8 cellular contexts compared by ENCODE assay signal in genomic region chr22:46070215-46070721, GRCh38.
DNase-seq lines count a peak whose midpoint lies in the region; ATAC-seq, FAIRE-seq and TF ChIP-seq lines count a peak whose summit lies in the region.

No MANE protein-coding gene starts in this region.

- H3K4me1 Mint-ChIP-seq in T-helper 17 cell = peaks cover 28% of the 10 kb centered on the region
- H3K4me1 Mint-ChIP-seq in natural killer cell treated with Interleukin-12 subunit alpha and Interleukin-12 subunit beta and Interleukin-15 and Interleukin-18, amount 100 ng/mL, for 72 hours (ENCODE audit: low read depth in 2 of 2) = peaks cover 21 to 39% of the 10 kb centered on the region in 2 donors

- DNase-seq in AG04449 (ENCODE audit: low read depth, low spot score) = no peak
- DNase-seq in T-helper 17 cell = no peak
- DNase-seq in epithelial cell of proximal tubule (ENCODE audit: low read depth) = no peak
- peak; percentile 68 for DNase-seq in natural killer cell treated with Interleukin-12 subunit alpha and Interleukin-12 subunit beta and Interleukin-15 and Interleukin-18, amount 100 ng/mL, for 72 hours (ENCODE audit: low spot score)
- DNase-seq in NCI-H226 = no peak
- DNase-seq in D721Med (ENCODE audit: insufficient read length, low spot score) = no peak
- no peak for DNase-seq in central memory CD4-positive, alpha-beta T cell

- TF ChIP-seq CTCF in AG04449 (IDR thresholded peaks at IDR 0.05; ENCODE audit: insufficient read depth, low read length, missing control alignments) = no peak
- no peak for TF ChIP-seq CTCF in epithelial cell of proximal tubule (conservative IDR thresholded peaks at IDR 0.05; ENCODE audit: low read depth, low read length)
- no peak for TF ChIP-seq CTCF in D721Med (IDR thresholded peaks at IDR 0.05; ENCODE audit: insufficient read depth, missing control alignments)

- peak overlapping the region; percentile 95 for H3K27ac Mint-ChIP-seq in T-helper 17 cell
- peak overlapping the region; percentile 81 to 95 for H3K27ac Mint-ChIP-seq in natural killer cell treated with Interleukin-12 subunit alpha and Interleukin-12 subunit beta and Interleukin-15 and Interleukin-18, amount 100 ng/mL, for 72 hours

- POLR2A ChIA-PET in AG04449 (lab: Yijun Ruan, JAX) = interaction anchor here (0.6 to 2.7 kb wide), 11 partner anchors 12 to 93 kb away, joined by 3 to 32 read pairs (median 3); no protein-coding TSS in a partner anchor

- peak overlapping the region; percentile 88 for H3K4me3 Mint-ChIP-seq in T-helper 17 cell
- H3K4me3 Mint-ChIP-seq in natural killer cell treated with Interleukin-12 subunit alpha and Interleukin-12 subunit beta and Interleukin-15 and Interleukin-18, amount 100 ng/mL, for 72 hours = peak overlapping the region; percentile 67

- no peaks in the 10 kb centered on the region for H3K9me3 Mint-ChIP-seq in natural killer cell treated with Interleukin-12 subunit alpha and Interleukin-12 subunit beta and Interleukin-15 and Interleukin-18, amount 100 ng/mL, for 72 hours

- no peaks in the 10 kb centered on the region for H3K9me3 ChIP-seq in T-helper 17 cell (ENCODE audit: control insufficient read depth, low read length, poor library complexity, severe bottlenecking)

- H3K36me3 Mint-ChIP-seq in T-helper 17 cell (ENCODE audit: low read depth) = no peaks in the 10 kb centered on the region
- H3K36me3 Mint-ChIP-seq in natural killer cell treated with Interleukin-12 subunit alpha and Interleukin-12 subunit beta and Interleukin-15 and Interleukin-18, amount 100 ng/mL, for 72 hours = no peaks in the 10 kb centered on the region

- H3K27me3 Mint-ChIP-seq in T-helper 17 cell = no peaks in the 10 kb centered on the region
- H3K27me3 Mint-ChIP-seq in natural killer cell treated with Interleukin-12 subunit alpha and Interleukin-12 subunit beta and Interleukin-15 and Interleukin-18, amount 100 ng/mL, for 72 hours = no peaks in the 10 kb centered on the region

- CTCF ChIA-PET in AG04449 (lab: Yijun Ruan, JAX) = interaction anchor here (2.1 to 2.9 kb wide), 3 partner anchors 57 to 75 kb away, joined by 12 to 20 read pairs (median 20); no protein-coding TSS in a partner anchor

- no peak for FAIRE-seq in D721Med (lab: Jason Lieb, UNC)

- peak overlapping the region; percentile 68 for H3K4me3 ChIP-seq in AG04449 (ENCODE audit: low read depth, low read length)
- peak overlapping the region; percentile 64 for H3K4me3 ChIP-seq in epithelial cell of proximal tubule (ENCODE audit: low read depth, low read length)

- ATAC-seq in GM21529 (IDR thresholded peaks at IDR 0.05; ENCODE audit: unreplicated experiment) = peak; percentile 9
- peak; percentile 8 for ATAC-seq in T-helper 17 cell
- ATAC-seq in natural killer cell treated with Interleukin-12 subunit alpha and Interleukin-12 subunit beta and Interleukin-15 and Interleukin-18, amount 100 ng/mL, for 72 hours = peak; percentile 29 to 45
